Comparison of ENCODE assay signal across 8 cellular contexts in genomic region chr3:37863552-37863865, GRCh38. TPM values are rescaled to one million over a fixed set of nuclear protein-coding genes. Genes with fewer than 3 reads are reported as not detected.
DNase-seq lines count a peak whose midpoint lies in the region; ATAC-seq and TF ChIP-seq lines count a peak whose summit lies in the region.

No MANE protein-coding gene starts in this region.

- peaks cover 30% of the 10 kb centered on the region for H3K27me3 Mint-ChIP-seq in activated CD4-positive, alpha-beta T cell treated with anti-CD3 and anti-CD28 coated beads, Interleukin-2, amount 10 ng/mL, durations not matched to agents 7 days and 5 days

- POLR2A ChIA-PET in activated CD4-positive, alpha-beta T cell treated with anti-CD3 and anti-CD28 coated beads, Interleukin-2, amount 10 ng/mL, durations not matched to agents 7 days and 5 days (lab: Charles Lee) = no interaction called here

- no peak for DNase-seq in activated CD4-positive, alpha-beta T cell treated with anti-CD3 and anti-CD28 coated beads, Interleukin-2, amount 10 ng/mL, durations not matched to agents 7 days and 5 days
- DNase-seq in activated CD4-positive, alpha-beta T cell treated with anti-CD3 and anti-CD28 coated beads for 1 hour = no peak
- DNase-seq in cardiac fibroblast (ENCODE audit: low read depth in 2 of 2) = no peak
- no peak for DNase-seq in thyroid gland
- DNase-seq in T-helper 9 cell = no peak
- DNase-seq in NCI-H2081 (lab: John Stamatoyannopoulos, UW) = no peak

- WGBS in mesodermal cell (ENCODE audit: insufficient coverage in 2 of 2), 2 experiments = 43 to 82% methylated on average over 3 to 4 of the region's 6 CpGs
- WGBS in thyroid gland, 2 donors = 64 to 77% methylated on average over 6 of the region's 6 CpGs

- peak overlapping the region; percentile 38 for H3K4me3 Mint-ChIP-seq in activated CD4-positive, alpha-beta T cell treated with anti-CD3 and anti-CD28 coated beads, Interleukin-2, amount 10 ng/mL, durations not matched to agents 7 days and 5 days

- peaks cover 20% of the 10 kb centered on the region for H3K4me1 Mint-ChIP-seq in activated CD4-positive, alpha-beta T cell treated with anti-CD3 and anti-CD28 coated beads, Interleukin-2, amount 10 ng/mL, durations not matched to agents 7 days and 5 days

- TF ChIP-seq POLR2A in thyroid gland (IDR thresholded peaks at IDR 0.05) = no peak

- ATAC-seq in HG02870 (IDR thresholded peaks at IDR 0.05; ENCODE audit: unreplicated experiment) = no peak

- intact Hi-C loops in thyroid gland (cut with DNase I) = no loop called here

- CTCF ChIA-PET in activated CD4-positive, alpha-beta T cell treated with anti-CD3 and anti-CD28 coated beads, Interleukin-2, amount 10 ng/mL, durations not matched to agents 7 days and 5 days (lab: Charles Lee) = interaction anchor here (0.7 to 1.2 kb wide), 5 partner anchors 11 to 98 kb away, joined by 3 to 4 read pairs (median 3); no protein-coding TSS in a partner anchor

- H3K36me3 ChIP-seq in mesodermal cell (ENCODE audit: control insufficient read depth, insufficient read depth, low read length) (peaks cover 9% of the 10 kb centered on the region), thyroid gland (no peaks in the 10 kb centered on the region)

- TF ChIP-seq CTCF in cardiac fibroblast (IDR thresholded peaks at IDR 0.05; ENCODE audit: low read depth, low read length) (no peak), thyroid gland (IDR thresholded peaks at IDR 0.05) (no peak)

- H3K27me3 ChIP-seq in thyroid gland = no peaks in the 10 kb centered on the region

- H3K9me3 Mint-ChIP-seq in activated CD4-positive, alpha-beta T cell treated with anti-CD3 and anti-CD28 coated beads, Interleukin-2, amount 10 ng/mL, durations not matched to agents 7 days and 5 days = no peaks in the 10 kb centered on the region

- no peaks in the 10 kb centered on the region for H3K9me3 ChIP-seq in mesodermal cell (ENCODE audit: control insufficient read depth, low read length)
- no peaks in the 10 kb centered on the region for H3K9me3 ChIP-seq in thyroid gland

- H3K4me3 ChIP-seq in cardiac fibroblast (replicated peaks in 1 of 2; ENCODE audit: low read depth in 2 of 2, low read length in 2 of 2) = peak overlapping the region; percentile 75 to 84
- peak overlapping the region; percentile 76 for H3K4me3 ChIP-seq in mesodermal cell (ENCODE audit: extremely low read depth, insufficient read depth, low read length, poor library complexity, severe bottlenecking)
- H3K4me3 ChIP-seq in thyroid gland (replicated peaks in 1 of 3) = no peak overlapping the region

- H3K27ac ChIP-seq in mesodermal cell (ENCODE audit: low read depth, low read length, severe bottlenecking) = no peak overlapping the region
- peak overlapping the region; percentile 55 to 66 (median 63) for H3K27ac ChIP-seq in thyroid gland

- H3K27ac Mint-ChIP-seq in activated CD4-positive, alpha-beta T cell treated with anti-CD3 and anti-CD28 coated beads, Interleukin-2, amount 10 ng/mL, durations not matched to agents 7 days and 5 days = no peak overlapping the region

- no peaks in the 10 kb centered on the region for H3K36me3 Mint-ChIP-seq in activated CD4-positive, alpha-beta T cell treated with anti-CD3 and anti-CD28 coated beads, Interleukin-2, amount 10 ng/mL, durations not matched to agents 7 days and 5 days (ENCODE audit: low read depth)

- H3K4me1 ChIP-seq in mesodermal cell (ENCODE audit: control insufficient read depth, insufficient read depth, low read length, poor library complexity, severe bottlenecking) (peaks cover 17% of the 10 kb centered on the region), thyroid gland (peaks cover 27 to 33% of the 10 kb centered on the region in 2 donors)

RNA-seq across cellular contexts. Expression of gene CTDSPL, which starts 1.8 kb away (rescaled TPM):
- 1 to 10 TPM; 4.6 to 4.7 TPM for total RNA-seq in activated CD4-positive, alpha-beta T cell treated with anti-CD3 and anti-CD28 coated beads, Interleukin-2, amount 10 ng/mL, durations not matched to agents 7 days and 5 days
- 48.7 TPM for polyA plus RNA-seq in mesodermal cell (2013, experiment 1 of 2)
- 42.6 TPM for polyA plus RNA-seq in mesodermal cell (2013, experiment 2 of 2)
- 10 to 100 TPM; 23.6 to 37.9 (median 29.8) TPM for total RNA-seq in thyroid gland

Comparison
In these comparisons a context has a peak if more than half of its experiments do, and no peak if none do; other contexts are left out.
1. H3K4me3 ChIP-seq: peak in cardiac fibroblast (2 of 2) and mesodermal cell (single experiment); none in thyroid gland (0 of 3).
2. RNA of gene CTDSPL, which starts 1.8 kb away (total RNA-seq): 23.6 to 37.9 TPM in thyroid gland; 4.6 to 4.7 TPM in activated CD4-positive, alpha-beta T cell treated with anti-CD3 and anti-CD28 coated beads, Interleukin-2, amount 10 ng/mL, durations not matched to agents 7 days and 5 days; every median in the first group is over 4 times any median in the second.